In genomic region chr2:169328785-169329184, GRCh38 we compare ENCODE assay signal across 10 cellular contexts. TPM values are rescaled to one million over a fixed set of nuclear protein-coding genes. Genes with fewer than 3 reads are reported as not detected.
"Had no signal": no experiment of that assay in that cellular context is flagged by ENCODE, and none has a peak within 500 bp of the region (broad histone marks: within the 10 kb centered on the region; RNA-seq: fewer than 3 reads in every experiment).

No MANE protein-coding gene starts in this region.

- H2AFZ ChIP-seq: GM23248 had no signal

- H3K36me3 ChIP-seq: HAP-1 had no signal

- H3K9me3 ChIP-seq: HAP-1 had no signal

- H3K27ac Mint-ChIP-seq: HFFc6 had no signal

- ATAC-seq: HCT116 had no signal

- H3K4me3 ChIP-seq: GM23248, HAP-1 had no signal

- H3K9ac ChIP-seq: GM23248, KMS-11 had no signal

- DNase-seq: GM23248, GOT3, H7, HFFc6, IMR-90, KBM-7 had no signal

- H3K4me2 ChIP-seq: KMS-11 had no signal

- H3K4me3 Mint-ChIP-seq: HFFc6 had no signal

- H3K4me1 ChIP-seq: HAP-1 had no signal

- H3K27ac ChIP-seq: GM23248, HL-60, KMS-11 had no signal

RNA-seq across cellular contexts. Expression of gene LRP2, which starts 33.5 kb away (rescaled TPM):
- total RNA-seq: GM23248, HFFc6, IMR-90 had no signal
- polyA plus RNA-seq: GM23248, IMR-90 had no signal
